1 cellular context compared by ENCODE assay signal in the genomic region with DNA sequence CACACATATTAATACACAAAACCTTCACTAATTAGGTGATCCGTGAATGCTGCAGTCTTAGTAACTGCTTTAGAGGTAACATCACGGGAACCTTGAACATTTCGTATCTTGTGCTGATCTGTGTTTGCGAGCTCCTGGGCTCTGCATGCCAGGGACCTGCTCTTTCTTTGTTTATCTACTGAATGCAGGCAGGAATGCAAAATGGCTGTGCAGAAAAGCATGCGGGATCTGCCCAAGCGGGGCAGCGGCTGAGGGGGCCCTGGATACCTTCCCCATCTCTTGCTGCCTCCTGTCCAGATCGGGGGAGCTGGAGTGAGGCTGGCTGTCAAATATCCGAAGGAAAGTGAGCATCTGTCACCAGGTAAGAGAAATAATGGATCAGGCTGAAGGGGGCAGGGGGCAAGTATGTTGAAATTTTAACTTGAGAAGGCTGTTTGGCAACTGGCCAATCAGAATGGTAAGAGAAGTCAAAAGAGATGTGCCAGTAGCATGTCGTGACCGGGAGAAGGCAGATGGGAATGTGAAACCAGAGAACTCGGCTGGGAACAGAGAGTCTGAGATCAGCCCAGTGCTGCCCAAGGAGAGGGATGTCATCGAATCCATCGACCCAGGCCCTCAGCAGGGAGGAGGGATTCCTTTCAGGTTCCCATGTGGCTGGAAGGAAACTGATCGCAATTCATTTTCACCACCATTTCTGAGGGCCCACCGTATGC.
TF ChIP-seq lines count a peak whose summit lies in the region.

No MANE protein-coding gene starts in this region.

TF ChIP-seq in H1, 55 proteins besides CTCF, POLR2A, EP300 and RAD21 (continued from another document):
- TF ChIP-seq CTBP2 (IDR thresholded peaks at IDR 0.05; ENCODE audit: borderline replicate concordance, insufficient read depth, insufficient read length, low read length) (no peak), TEAD4 (IDR thresholded peaks at IDR 0.05; ENCODE audit: low read depth, low read length) (peak; percentile 95)
